ENCODE assay signal across 32 cellular contexts in the genomic region with DNA sequence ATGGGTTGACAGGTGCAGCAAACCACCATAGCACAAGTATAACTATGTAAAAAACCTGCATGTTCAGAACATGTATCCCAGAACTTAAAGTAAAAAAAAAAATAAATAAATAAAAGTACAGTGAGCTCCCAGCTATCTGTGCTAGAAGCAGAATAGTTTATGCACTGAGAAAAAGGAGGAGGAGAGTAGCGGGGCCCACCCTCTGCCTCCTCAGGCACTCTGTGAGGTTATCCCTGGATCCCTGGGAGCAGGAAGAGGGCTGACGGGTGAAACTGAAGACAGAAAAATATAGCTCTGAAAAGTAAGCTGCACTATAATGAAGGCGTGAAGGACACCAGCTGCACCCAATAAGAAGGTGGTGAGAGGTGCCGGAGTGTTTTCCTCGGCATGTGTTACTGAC.
"Had no signal": no experiment of that assay in that cellular context is flagged by ENCODE, and none has a peak within 500 bp of the region (broad histone marks: within the 10 kb centered on the region; RNA-seq: fewer than 3 reads in every experiment).

No MANE protein-coding gene starts in this region.

- H3K4me3 ChIP-seq: body of pancreas, gastroesophageal sphincter had no signal

- H3K27me3 ChIP-seq: body of pancreas, esophagus muscularis mucosa, foreskin keratinocyte, gastroesophageal sphincter had no signal

- H3K9me3 Mint-ChIP-seq: activated B cell treated with CpG ODN at 0.5 μM for 24 hours; activated CD8-positive, alpha-beta T cell treated with anti-CD3 and anti-CD28 coated beads for 36 hours; activated T-cell treated with anti-CD3 and anti-CD28 coated beads, Interleukin-2, amount 50 U/mL, for 4 hours; activated T-helper 17 cell treated with anti-CD3 and anti-CD28 coated beads, Interleukin-2, amount 50 U/mL, for 72 hours; effector memory CD8-positive, alpha-beta T cell; T-helper 2 cell treated with Interferon-gamma antibody and Interleukin-4, amounts not matched to agents 5 μg/mL and 100 μg/mL, for 36 hours had no signal

- ATAC-seq: activated CD4-positive, CD25-positive, alpha-beta regulatory T cell treated with anti-CD3 and anti-CD28 coated beads, Interleukin-2, amount 50 U/mL, for 24 hours; activated CD8-positive, alpha-beta T cell treated with anti-CD3 and anti-CD28 coated beads for 36 hours; activated T-cell treated with anti-CD3 and anti-CD28 coated beads, Interleukin-2, amount 50 U/mL, for 4 hours; activated T-helper 17 cell treated with anti-CD3 and anti-CD28 coated beads, Interleukin-2, amount 50 U/mL, for 72 hours; body of pancreas; effector memory CD8-positive, alpha-beta T cell; foreskin keratinocyte; gastroesophageal sphincter; T-helper 17 cell had no signal

- H3K27me3 Mint-ChIP-seq: activated CD8-positive, alpha-beta T cell treated with anti-CD3 and anti-CD28 coated beads for 36 hours had no signal

- H3K4me1 ChIP-seq: body of pancreas had no signal

- H3K27ac Mint-ChIP-seq: activated B cell treated with CpG ODN at 0.5 μM for 24 hours; activated CD8-positive, alpha-beta T cell treated with anti-CD3 and anti-CD28 coated beads for 36 hours; activated naive CD8-positive, alpha-beta T cell; activated T-helper 17 cell treated with anti-CD3 and anti-CD28 coated beads, Interleukin-2, amount 50 U/mL, for 72 hours; effector memory CD8-positive, alpha-beta T cell; T-helper 17 cell; T-helper 2 cell treated with Interferon-gamma antibody and Interleukin-4, amounts not matched to agents 5 μg/mL and 100 μg/mL, for 36 hours had no signal

- H3K27ac ChIP-seq: body of pancreas, foreskin keratinocyte, WERI-Rb-1 had no signal

- H3K36me3 ChIP-seq: WERI-Rb-1 had no signal

- H3K4me3 Mint-ChIP-seq: activated B cell treated with CpG ODN at 0.5 μM for 24 hours; activated CD8-positive, alpha-beta T cell treated with anti-CD3 and anti-CD28 coated beads for 36 hours; activated naive CD8-positive, alpha-beta T cell; activated T-cell treated with anti-CD3 and anti-CD28 coated beads, Interleukin-2, amount 50 U/mL, for 4 hours; activated T-helper 17 cell treated with anti-CD3 and anti-CD28 coated beads, Interleukin-2, amount 50 U/mL, for 72 hours; effector memory CD8-positive, alpha-beta T cell; T-helper 17 cell; T-helper 2 cell treated with Interferon-gamma antibody and Interleukin-4, amounts not matched to agents 5 μg/mL and 100 μg/mL, for 36 hours had no signal

- H3K9me3 ChIP-seq: body of pancreas, esophagus muscularis mucosa, gastroesophageal sphincter had no signal

- FAIRE-seq: colon had no signal

- DNase-seq: activated B cell treated with CpG ODN at 0.5 μM for 24 hours; activated CD4-positive, alpha-beta T cell treated with anti-CD3 and anti-CD28 coated beads for 48 hours; activated CD4-positive, alpha-beta T cell treated with anti-CD3 and anti-CD28 coated beads, Interleukin-2, amount 50 U/mL, for 1 hour; activated CD4-positive, alpha-beta T cell treated with anti-CD3 and anti-CD28 coated beads, Interleukin-2, amount 50 U/mL, for 48 hours; activated CD8-positive, alpha-beta memory T cell treated with anti-CD3 and anti-CD28 coated beads for 24 hours; activated CD8-positive, alpha-beta T cell treated with anti-CD3 and anti-CD28 coated beads for 36 hours; activated effector memory CD4-positive, alpha-beta T cell treated with Interleukin-2 at 50 U/mL for 16 hours; activated gamma-delta T cell treated with Interleukin-2 at 50 U/mL for 16 hours; activated naive CD4-positive, alpha-beta T cell treated with anti-CD3 and anti-CD28 coated beads, Interleukin-2, amount 50 U/mL, for 16 hours; activated naive CD4-positive, alpha-beta T cell treated with Interleukin-2 at 50 U/mL for 16 hours; activated T-cell treated with anti-CD3 and anti-CD28 coated beads, Interleukin-2, amount 50 U/mL, for 4 hours; amygdala; aorta; body of pancreas; caudate nucleus; cortex of kidney; dermis blood vessel endothelial cell; effector CD4-positive, alpha-beta T cell; effector memory CD8-positive, alpha-beta T cell; erythroblast; foreskin keratinocyte; T-helper 1 cell; T-helper 17 cell; T1000; WERI-Rb-1 had no signal

- H3K36me3 Mint-ChIP-seq: activated naive CD8-positive, alpha-beta T cell had no signal

- H3K4me1 Mint-ChIP-seq: activated B cell treated with CpG ODN at 0.5 μM for 24 hours; activated T-helper 17 cell treated with anti-CD3 and anti-CD28 coated beads, Interleukin-2, amount 50 U/mL, for 72 hours had no signal
